In genomic region chr6:70254784-70255183, GRCh38 we compare ENCODE assay signal across 39 cellular contexts. TPM values are rescaled to one million over a fixed set of nuclear protein-coding genes. Genes with fewer than 3 reads are reported as not detected.
"Had no signal": no experiment of that assay in that cellular context is flagged by ENCODE, and none has a peak within 500 bp of the region (broad histone marks: within the 10 kb centered on the region; RNA-seq: fewer than 3 reads in every experiment).

No MANE protein-coding gene starts in this region.

- H3K27ac ChIP-seq: KMS-11 had no signal

- H3K4me3 ChIP-seq: MG63 had no signal

- DNase-seq: Karpas-422, Kasumi-1, KBM-7, KG1, MG63, MM.1S, MV-4-11, NCI-H1048, NCI-H1092, NCI-H1092 treated with DMSO at 0.1 percent for 48 hours, NCI-H1105, NCI-H1105 treated with DMSO at 0.1 percent for 48 hours, NCI-H1417, NCI-H1417 treated with DMSO at 0.1 percent for 48 hours, NCI-H1436, NCI-H1436 treated with DMSO at 0.1 percent for 48 hours, NCI-H146, NCI-H1694, NCI-H1694 treated with DMSO at 0.1 percent for 48 hours, NCI-H187, NCI-H187 treated with DMSO at 0.1 percent for 48 hours, NCI-H1930, NCI-H2029, NCI-H2029 treated with DMSO at 0.1 percent for 48 hours, NCI-H2081, NCI-H2081 treated with DMSO at 0.1 percent for 48 hours, NCI-H2107, NCI-H2171, NCI-H2171 treated with DMSO at 0.1 percent for 48 hours, NCI-H2227 treated with DMSO at 0.1 percent for 48 hours, NCI-H226, NCI-H345, NCI-H446, NCI-H446 treated with DMSO at 0.1 percent for 48 hours had no signal

- H3K9me3 ChIP-seq: MG63 had no signal

- H3K36me3 ChIP-seq: MG63 had no signal

RNA-seq across cellular contexts. Expression of gene COL9A1, which starts 48.1 kb away (rescaled TPM):
- total RNA-seq: LHCN-M2, M059J, MCF 10A, NCI-H460 had no signal
